Comparison of ENCODE assay signal across 32 cellular contexts in genomic region chr22:30718938-30719337, GRCh38.
"Had no signal": no experiment of that assay in that cellular context is flagged by ENCODE, and none has a peak within 500 bp of the region (broad histone marks: within the 10 kb centered on the region; RNA-seq: fewer than 3 reads in every experiment).

No MANE protein-coding gene starts in this region.

- ATAC-seq: activated CD8-positive, alpha-beta T cell treated with anti-CD3 and anti-CD28 coated beads for 36 hours; gastroesophageal sphincter; mucosa of descending colon; natural killer cell treated with Interleukin-12 subunit alpha and Interleukin-12 subunit beta and Interleukin-15 and Interleukin-18, amount 100 ng/mL, for 72 hours; sciatic nerve; stimulated activated effector memory CD8-positive, alpha-beta T cell treated with anti-CD3 and anti-CD28 coated beads, Interleukin-12 subunit alpha, Interleukin-12 subunit beta, amount 100 ng/mL, for 72 hours; T-helper 17 cell had no signal

- H3K9me3 ChIP-seq: ascending aorta, gastroesophageal sphincter, left ventricle myocardium inferior, mucosa of descending colon, prostate gland had no signal

- H3K4me3 Mint-ChIP-seq: activated B cell treated with CpG ODN at 0.5 μM for 24 hours; activated CD8-positive, alpha-beta T cell treated with anti-CD3 and anti-CD28 coated beads for 36 hours; activated naive CD8-positive, alpha-beta T cell; natural killer cell treated with Interleukin-12 subunit alpha and Interleukin-12 subunit beta and Interleukin-15 and Interleukin-18, amount 100 ng/mL, for 72 hours; stimulated activated effector memory CD8-positive, alpha-beta T cell treated with anti-CD3 and anti-CD28 coated beads, Interleukin-12 subunit alpha, Interleukin-12 subunit beta, amount 100 ng/mL, for 72 hours; stimulated activated naive CD8-positive, alpha-beta T cell treated with anti-CD3 and anti-CD28 coated beads, Interleukin-15, Interleukin-2, amounts not matched to agents 100 ng/mL and 50 ng/mL, for 24 hours; T-helper 17 cell; type B pancreatic cell had no signal

- H2AFZ ChIP-seq: hepatocyte had no signal

- H3K79me2 ChIP-seq: hepatocyte had no signal

- H3K27ac ChIP-seq: ascending aorta, brain microvascular endothelial cell, coronary artery, gastroesophageal sphincter, hepatocyte, left ventricle myocardium inferior, prostate gland had no signal

- H3K4me1 ChIP-seq: ascending aorta, gastroesophageal sphincter, prostate gland had no signal

- DNase-seq: activated B cell treated with CpG ODN at 0.5 μM for 24 hours; activated CD4-positive, alpha-beta T cell treated with anti-CD3 and anti-CD28 coated beads, Interleukin-2, amount 50 U/mL, for 1 hour; activated CD8-positive, alpha-beta T cell treated with anti-CD3 and anti-CD28 coated beads for 36 hours; activated naive CD4-positive, alpha-beta T cell treated with Interleukin-2 at 50 U/mL for 16 hours; activated T-cell treated with anti-CD3 and anti-CD28 coated beads, Interleukin-2, amount 50 U/mL, for 48 hours; brain microvascular endothelial cell; effector memory CD4-positive, alpha-beta T cell; erythroblast; islet precursor cell; left ventricle myocardium inferior; mesendoderm; mucosa of descending colon; retina; stimulated activated CD4-positive, alpha-beta T cell treated with anti-CD3 and anti-CD28 coated beads, Interleukin-12 subunit alpha, Interleukin-12 subunit beta, amount 100 ng/mL, for 4 hours; stimulated activated CD4-positive, alpha-beta T cell treated with anti-CD3 and anti-CD28 coated beads, Interleukin-4, amount 100 ng/mL, for 24 hours; T-helper 17 cell; T1000 had no signal

- H3K4me3 ChIP-seq: ascending aorta, coronary artery, dorsolateral prefrontal cortex, gastroesophageal sphincter, hepatocyte, left ventricle myocardium inferior, lung, mucosa of descending colon, prostate gland, skin epidermis had no signal

- H3K4me2 ChIP-seq: hepatocyte had no signal

- H3K36me3 Mint-ChIP-seq: natural killer cell treated with Interleukin-12 subunit alpha and Interleukin-12 subunit beta and Interleukin-15 and Interleukin-18, amount 100 ng/mL, for 72 hours; stimulated activated effector memory CD8-positive, alpha-beta T cell treated with anti-CD3 and anti-CD28 coated beads, Interleukin-12 subunit alpha, Interleukin-12 subunit beta, amount 100 ng/mL, for 72 hours; type B pancreatic cell had no signal

- H3K9me3 Mint-ChIP-seq: activated B cell treated with CpG ODN at 0.5 μM for 24 hours; activated CD8-positive, alpha-beta T cell treated with anti-CD3 and anti-CD28 coated beads for 36 hours; activated T-helper 2 cell treated with anti-CD3 and anti-CD28 coated beads, Interferon-gamma antibody, Interleukin-2, Interleukin-4, amounts not matched to agents 10 μg/mL and 5 μg/mL and 100 μg/mL, durations not matched to agents 14 hours and 24 hours and 36 hours; natural killer cell treated with Interleukin-12 subunit alpha and Interleukin-12 subunit beta and Interleukin-15 and Interleukin-18, amount 100 ng/mL, for 72 hours; stimulated activated effector memory CD8-positive, alpha-beta T cell treated with anti-CD3 and anti-CD28 coated beads, Interleukin-12 subunit alpha, Interleukin-12 subunit beta, amount 100 ng/mL, for 72 hours; stimulated activated naive CD8-positive, alpha-beta T cell treated with anti-CD3 and anti-CD28 coated beads, Interleukin-15, Interleukin-2, amounts not matched to agents 100 ng/mL and 50 ng/mL, for 24 hours; type B pancreatic cell had no signal

- H3K4me1 Mint-ChIP-seq: activated B cell treated with CpG ODN at 0.5 μM for 24 hours had no signal

- H3K27me3 Mint-ChIP-seq: activated CD8-positive, alpha-beta T cell treated with anti-CD3 and anti-CD28 coated beads for 36 hours; stimulated activated naive CD8-positive, alpha-beta T cell treated with anti-CD3 and anti-CD28 coated beads, Interleukin-15, Interleukin-2, amounts not matched to agents 100 ng/mL and 50 ng/mL, for 24 hours; T-helper 17 cell; type B pancreatic cell had no signal

- H3K27ac Mint-ChIP-seq: activated B cell treated with CpG ODN at 0.5 μM for 24 hours; activated CD8-positive, alpha-beta T cell treated with anti-CD3 and anti-CD28 coated beads for 36 hours; activated naive CD8-positive, alpha-beta T cell; activated T-helper 2 cell treated with anti-CD3 and anti-CD28 coated beads, Interferon-gamma antibody, Interleukin-2, Interleukin-4, amounts not matched to agents 10 μg/mL and 5 μg/mL and 100 μg/mL, durations not matched to agents 14 hours and 24 hours and 36 hours; natural killer cell treated with Interleukin-12 subunit alpha and Interleukin-12 subunit beta and Interleukin-15 and Interleukin-18, amount 100 ng/mL, for 72 hours; stimulated activated effector memory CD8-positive, alpha-beta T cell treated with anti-CD3 and anti-CD28 coated beads, Interleukin-12 subunit alpha, Interleukin-12 subunit beta, amount 100 ng/mL, for 72 hours; stimulated activated naive CD8-positive, alpha-beta T cell treated with anti-CD3 and anti-CD28 coated beads, Interleukin-15, Interleukin-2, amounts not matched to agents 100 ng/mL and 50 ng/mL, for 24 hours; T-helper 17 cell; type B pancreatic cell had no signal

- H3K36me3 ChIP-seq: ascending aorta, brain microvascular endothelial cell, gastroesophageal sphincter, left ventricle myocardium inferior, prostate gland had no signal

- H3K27me3 ChIP-seq: ascending aorta, brain microvascular endothelial cell, dorsolateral prefrontal cortex, gastroesophageal sphincter, hepatocyte had no signal
